8 cellular contexts compared by ENCODE assay signal in the genomic region with DNA sequence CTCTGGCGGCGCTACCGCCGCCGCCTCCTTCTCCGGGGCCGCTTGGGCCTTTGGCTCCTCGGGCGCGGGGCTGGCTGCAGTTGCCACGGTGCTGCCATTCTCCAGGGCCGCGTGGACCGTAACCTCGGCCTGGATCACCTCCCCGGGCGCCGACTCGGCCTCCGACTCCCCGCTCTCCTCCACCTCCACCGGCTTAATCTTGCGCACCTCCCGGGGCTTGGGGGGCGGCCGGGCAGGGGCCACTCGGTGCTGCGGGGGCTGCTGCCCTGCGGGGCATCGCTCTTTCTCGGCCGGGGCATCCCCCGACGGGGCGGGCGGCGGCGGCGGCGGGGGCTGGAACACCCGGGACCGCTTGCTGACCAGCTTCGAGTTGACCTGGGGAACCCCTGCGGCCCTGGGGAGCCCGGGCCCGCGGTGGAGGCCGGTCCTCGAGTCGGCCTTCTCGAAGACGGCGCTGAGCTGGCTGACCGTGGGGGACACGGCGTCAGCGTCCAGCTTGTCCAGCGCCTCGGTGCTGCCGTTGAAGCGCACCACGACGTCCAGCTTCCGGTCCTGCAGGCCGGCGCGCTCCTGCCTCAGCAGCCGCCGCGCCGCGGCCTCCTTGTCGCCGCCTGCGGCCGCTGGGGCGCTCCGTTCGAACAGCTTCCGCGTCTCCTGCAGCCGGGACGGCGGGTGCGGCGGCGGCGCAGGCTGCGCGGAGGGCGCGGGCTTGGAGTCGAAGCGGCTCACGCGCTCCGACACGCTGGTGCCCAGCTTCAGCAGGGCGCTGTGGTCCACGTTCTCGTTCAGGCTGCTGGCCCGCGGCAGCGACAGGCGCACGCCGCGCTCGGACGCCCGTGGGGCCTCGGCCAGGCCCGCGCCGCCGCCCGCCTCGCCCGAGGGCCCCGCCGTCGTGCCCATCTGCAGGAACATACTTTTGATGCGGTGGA. TPM values are rescaled to one million over a fixed set of nuclear protein-coding genes. Genes with fewer than 3 reads are reported as not detected.
A peak's percentile ranks its signal among the peaks of the same experiment; 100 is the strongest.
DNase-seq lines count a peak whose midpoint lies in the region; ATAC-seq and TF ChIP-seq lines count a peak whose summit lies in the region.

No MANE protein-coding gene starts in this region.

- H3K4me1 Mint-ChIP-seq in CD14-positive monocyte (peaks cover 55% of the 10 kb centered on the region), immature natural killer cell (peaks cover 52 to 54% of the 10 kb centered on the region in 2 donors)

- H3K4me3 Mint-ChIP-seq in CD14-positive monocyte (peak overlapping the region; percentile 97 to 100), immature natural killer cell (peak overlapping the region; percentile 89 to 97 (median 91))

- H3K27ac ChIP-seq in brain microvascular endothelial cell: peak overlapping the region; percentile 37

- in situ Hi-C loops in brain microvascular endothelial cell (cut with HindIII; ENCODE audit: low pct_ligation_motif_present, low sequenced_read_pairs): no loop called here

- H3K27me3 Mint-ChIP-seq in CD14-positive monocyte (ENCODE audit: low read depth in 3 of 3): peaks cover 0 to 2% (median 1%) of the 10 kb centered on the region in 3 donors
- peaks cover 8 to 16% (median 12%) of the 10 kb centered on the region in 3 donors for H3K27me3 Mint-ChIP-seq in immature natural killer cell (ENCODE audit: low read depth in 3 of 3)

- peak overlapping the region; percentile 81 for H3K4me3 ChIP-seq in brain microvascular endothelial cell (ENCODE audit: low read depth, low read length)

- DNase-seq in CD14-positive monocyte (ENCODE audit: low spot score): no peak
- DNase-seq in HT1080 (ENCODE audit: low read depth): peak; percentile 31
- DNase-seq in SW480 (ENCODE audit: low spot score): peak; percentile 69
- DNase-seq in brain microvascular endothelial cell: no peak
- peak; percentile 63 to 69 (median 66) for DNase-seq in immature natural killer cell
- DNase-seq in stimulated activated CD4-positive, alpha-beta T cell treated with anti-CD3 and anti-CD28 coated beads, Interleukin-15, amount 100 ng/mL, for 24 hours: peak; percentile 66
- DNase-seq in dedifferentiated amniotic fluid mesenchymal stem cell (ENCODE audit: extremely low spot score): no peak

- TF ChIP-seq CTCF in CD14-positive monocyte (IDR thresholded peaks at IDR 0.05) (peak; percentile 20), brain microvascular endothelial cell (IDR thresholded peaks at IDR 0.05; ENCODE audit: low read depth, low read length, missing control alignments) (peak; percentile 1)

- no peak for ATAC-seq in HG02623 (IDR thresholded peaks at IDR 0.05; ENCODE audit: unreplicated experiment)

- peaks cover 4% of the 10 kb centered on the region for H3K36me3 ChIP-seq in brain microvascular endothelial cell (replicated peaks)

- H3K27me3 ChIP-seq in brain microvascular endothelial cell (replicated peaks): no peaks in the 10 kb centered on the region

- peak overlapping the region; percentile 91 to 98 (median 95) for H3K27ac Mint-ChIP-seq in CD14-positive monocyte
- peak overlapping the region in 4 of 6 donors; percentile 88 to 91 (median 90) for H3K27ac Mint-ChIP-seq in immature natural killer cell

- H3K9me3 Mint-ChIP-seq in CD14-positive monocyte (peaks cover 0 to 4% (median 0%) of the 10 kb centered on the region in 7 donors), immature natural killer cell (no peaks in the 10 kb centered on the region)

- intact Hi-C loops in CD14-positive monocyte (cut with micrococcal nuclease): no loop called here

- H3K36me3 Mint-ChIP-seq in CD14-positive monocyte (peaks cover 22 to 27% of the 10 kb centered on the region in 2 donors), immature natural killer cell (no peaks in the 10 kb centered on the region)

RNA-seq across cellular contexts. Expression of a gene that starts 0.8 kb away (rescaled TPM):
- polyA plus RNA-seq in CD14-positive monocyte (1 to 10 TPM in 1 of 2 donors, under 1 TPM in 1; 0.61 to 1.3 TPM), immature natural killer cell (1 to 10 TPM in 1 of 3 donors, under 1 TPM in 2; 0.25 to 2.0 (median 0.66) TPM)
- 38.7 and 46.4 TPM in 2 replicates for total RNA-seq in HT1080 (2014; rRNA removed; shearing (Covaris generic))
- 25.9 and 28.0 TPM in 2 replicates for polyA plus RNA-seq in HT1080 (2015; cell fraction: cytosol; rRNA removed)
- 71.5 and 71.7 TPM in 2 replicates for polyA plus RNA-seq in HT1080 (2015; cell fraction: nucleus; rRNA removed)

RNA-seq across cellular contexts. Expression of a gene that starts 16.1 kb away (rescaled TPM):
- under 1 TPM; 0.53 to 0.89 TPM for polyA plus RNA-seq in CD14-positive monocyte
- not detected in 2 replicates for total RNA-seq in HT1080 (2014; rRNA removed; shearing (Covaris generic))
- 0.25 TPM in 1 of 2 replicates, not detected in the other for polyA plus RNA-seq in HT1080 (2015; cell fraction: cytosol; rRNA removed)
- polyA plus RNA-seq in HT1080 (2015; cell fraction: nucleus; rRNA removed): not detected in 2 replicates
- polyA plus RNA-seq in immature natural killer cell: not detected

RNA-seq across cellular contexts. Expression of a gene that starts 19.7 kb away (rescaled TPM):
- polyA plus RNA-seq in CD14-positive monocyte (not detected), immature natural killer cell (1 to 10 TPM in 1 of 3 donors, not detected in 2; 1.2 TPM)
- 0.50 TPM in 1 of 2 replicates, not detected in the other for total RNA-seq in HT1080 (2014; rRNA removed; shearing (Covaris generic))
- polyA plus RNA-seq in HT1080 (2015; cell fraction: cytosol; rRNA removed): 0.09 and 0.50 TPM in 2 replicates
- 0.39 TPM in 1 of 2 replicates, not detected in the other for polyA plus RNA-seq in HT1080 (2015; cell fraction: nucleus; rRNA removed)

RNA-seq across cellular contexts. Expression of a gene that starts 51.7 kb away (rescaled TPM):
- polyA plus RNA-seq in CD14-positive monocyte (not detected), immature natural killer cell (not detected)
- 1.3 and 1.4 TPM in 2 replicates for total RNA-seq in HT1080 (2014; rRNA removed; shearing (Covaris generic))
- 3.4 and 4.9 TPM in 2 replicates for polyA plus RNA-seq in HT1080 (2015; cell fraction: cytosol; rRNA removed)
- 34.8 and 40.2 TPM in 2 replicates for polyA plus RNA-seq in HT1080 (2015; cell fraction: nucleus; rRNA removed)

RNA-seq across cellular contexts. Expression of a gene that starts 54.5 kb away (rescaled TPM):
- polyA plus RNA-seq in CD14-positive monocyte: 10 to 100 TPM; 15.9 to 23.4 TPM
- total RNA-seq in HT1080 (2014; rRNA removed; shearing (Covaris generic)): 3.3 and 3.9 TPM in 2 replicates
- polyA plus RNA-seq in HT1080 (2015; cell fraction: cytosol; rRNA removed): 5.8 and 6.9 TPM in 2 replicates
- 5.8 and 6.4 TPM in 2 replicates for polyA plus RNA-seq in HT1080 (2015; cell fraction: nucleus; rRNA removed)
- 10 to 100 TPM; 36.5 to 54.5 (median 43.8) TPM for polyA plus RNA-seq in immature natural killer cell

Comparison
In these comparisons a context has a peak if more than half of its experiments do, and no peak if none do; other contexts are left out.
1. DNase-seq: peak in HT1080 (single experiment), SW480 (single experiment), immature natural killer cell (3 of 3) and stimulated activated CD4-positive, alpha-beta T cell treated with anti-CD3 and anti-CD28 coated beads, Interleukin-15, amount 100 ng/mL, for 24 hours (single experiment); none in CD14-positive monocyte (single experiment), brain microvascular endothelial cell (single experiment) and dedifferentiated amniotic fluid mesenchymal stem cell (single experiment).